In genomic region chr20:53738039-53738944, GRCh38 we compare ENCODE assay signal across 8 cellular contexts.
DNase-seq lines count a peak whose midpoint lies in the region; ATAC-seq and TF ChIP-seq lines count a peak whose summit lies in the region.

No MANE protein-coding gene starts in this region.

- 28% methylated on average over 26 of the region's 26 CpGs for WGBS in right cardiac atrium

- H3K36me3 ChIP-seq in MG63 (no peaks in the 10 kb centered on the region), WERI-Rb-1 (no peaks in the 10 kb centered on the region), gastrocnemius medialis (no peaks in the 10 kb centered on the region)

- peak; percentile 92 for DNase-seq in Caki2 (ENCODE audit: low read depth)
- DNase-seq in MG63, result peak; percentile 90
- DNase-seq in WERI-Rb-1, result peak; percentile 72
- peak; percentile 63 to 83 (median 80) for DNase-seq in right cardiac atrium
- peak; percentile 68 to 82 for DNase-seq in gastrocnemius medialis
- DNase-seq in stimulated activated naive CD4-positive, alpha-beta T cell treated with Interleukin-2 at 50 U/mL for 16 hours (lab: John Stamatoyannopoulos, UW), result no peak

- no peaks in the 10 kb centered on the region for H3K9me3 ChIP-seq in MG63
- H3K9me3 ChIP-seq in WERI-Rb-1 (ENCODE audit: severe bottlenecking), result no peaks in the 10 kb centered on the region
- no peaks in the 10 kb centered on the region for H3K9me3 ChIP-seq in right cardiac atrium (ENCODE audit: control insufficient read depth, low read length)
- H3K9me3 ChIP-seq in gastrocnemius medialis, result no peaks in the 10 kb centered on the region

- ATAC-seq in right cardiac atrium (peak; percentile 86 to 88), gastrocnemius medialis (peak; percentile 95 to 98), HG02852 (IDR thresholded peaks at IDR 0.05; ENCODE audit: unreplicated experiment) (no peak), HG02885 (IDR thresholded peaks at IDR 0.05; ENCODE audit: poor library complexity, unreplicated experiment) (no peak)

- peaks cover 5% of the 10 kb centered on the region for H3K4me1 ChIP-seq in right cardiac atrium (ENCODE audit: control insufficient read depth, insufficient read depth, low read length)
- peaks cover 4 to 28% of the 10 kb centered on the region in 2 donors for H3K4me1 ChIP-seq in gastrocnemius medialis

- in situ Hi-C loops in Caki2 (cut with HindIII; ENCODE audit: low pct_unique_long_range_greater_than_20kb, low sequenced_read_pairs) (no loop called here), gastrocnemius medialis (cut with MboI; ENCODE audit: low sequenced_read_pairs in 4 of 4) (no loop called here)

- H3K27ac ChIP-seq in WERI-Rb-1, result peak overlapping the region; percentile 91
- peak overlapping the region; percentile 70 for H3K27ac ChIP-seq in right cardiac atrium (ENCODE audit: low read length)
- H3K27ac ChIP-seq in gastrocnemius medialis, result peak overlapping the region; percentile 10 to 71 (median 71)

- peak overlapping the region; percentile 28 for H3K4me3 ChIP-seq in MG63
- peak overlapping the region; percentile 36 for H3K4me3 ChIP-seq in WERI-Rb-1 (ENCODE audit: low read depth, low read length)
- peak overlapping the region; percentile 21 for H3K4me3 ChIP-seq in right cardiac atrium (ENCODE audit: low read length)
- peak overlapping the region in 3 of 4 donors; percentile 16 to 28 (median 24) for H3K4me3 ChIP-seq in gastrocnemius medialis

- TF ChIP-seq POLR2A in gastrocnemius medialis (IDR thresholded peaks at IDR 0.05), result peak in 1 of 2 donors; percentile 54

- no peaks in the 10 kb centered on the region for H3K27me3 ChIP-seq in MG63
- no peaks in the 10 kb centered on the region for H3K27me3 ChIP-seq in WERI-Rb-1 (ENCODE audit: insufficient read depth, low read depth, severe bottlenecking)
- H3K27me3 ChIP-seq in right cardiac atrium (ENCODE audit: control insufficient read depth, insufficient read depth), result no peaks in the 10 kb centered on the region
- H3K27me3 ChIP-seq in gastrocnemius medialis, result no peaks in the 10 kb centered on the region

- intact Hi-C loops in right cardiac atrium (cut with DNase I), result loop anchor here in 1 of 4 donors (5.0 to 10.0 kb wide), 3 partner anchors 116 to 177 kb away; partner anchors contain the start of gene ZNF217
- intact Hi-C loops in gastrocnemius medialis (cut with DNase I; ENCODE audit: low total_unique reads), result loop anchor here (5.0 to 10.0 kb wide), 5 partner anchors 83 to 177 kb away; partner anchors contain the start of gene ZNF217

- no peak for TF ChIP-seq CTCF in WERI-Rb-1 (IDR thresholded peaks at IDR 0.05; ENCODE audit: low read depth, low read length)
- TF ChIP-seq CTCF in gastrocnemius medialis (IDR thresholded peaks at IDR 0.05 in 4 of 5, conservative IDR thresholded peaks at IDR 0.05 in 1 of 5), result no peak

Comparison
In these comparisons a context has a peak if more than half of its experiments do, and no peak if none do; other contexts are left out.
1. ATAC-seq: peak in right cardiac atrium (2 of 2) and gastrocnemius medialis (2 of 2); none in HG02852 (single experiment) and HG02885 (single experiment).
2. Peak in every context shown above with its lines, with median percentiles within 50 percentile points of each other: H3K4me3 ChIP-seq and H3K27ac ChIP-seq.